Comparison of ENCODE assay signal across 15 cellular contexts in the genomic region with DNA sequence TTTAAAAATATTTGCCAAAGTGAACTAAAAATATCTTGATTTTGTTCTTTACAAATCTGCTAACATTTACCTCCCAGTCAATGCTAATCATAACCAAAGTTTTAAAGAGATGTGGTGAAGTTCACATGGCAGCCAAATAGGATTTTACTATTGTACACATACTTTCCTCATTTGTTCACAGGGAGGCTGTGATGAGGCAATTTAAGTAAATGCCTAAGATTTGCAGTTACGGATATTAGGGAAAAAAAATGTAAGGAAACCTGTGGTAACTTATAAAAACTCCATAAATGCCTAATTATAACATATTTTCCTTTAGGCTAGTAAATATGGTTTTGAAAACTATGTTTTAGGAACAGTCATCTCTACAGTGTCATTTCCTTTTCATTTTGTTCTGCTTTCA. TPM values are rescaled to one million over a fixed set of nuclear protein-coding genes. Genes with fewer than 3 reads are reported as not detected.
DNase-seq lines count a peak whose midpoint lies in the region; TF ChIP-seq lines count a peak whose summit lies in the region.
"Had no signal": no experiment of that assay in that cellular context is flagged by ENCODE, and none has a peak within 500 bp of the region (broad histone marks: within the 10 kb centered on the region; RNA-seq: fewer than 3 reads in every experiment).

No MANE protein-coding gene starts in this region.

- no peaks in the 10 kb centered on the region for H3K79me1 ChIP-seq in trophoblast cell (ENCODE audit: low read length)

- H3K4me2 ChIP-seq in skeletal muscle satellite cell (ENCODE audit: low read length) (peak overlapping the region; percentile 59), trophoblast cell (ENCODE audit: low read length) (no peak overlapping the region)

- H2AFZ ChIP-seq in trophoblast cell (ENCODE audit: insufficient read depth, low read length, poor library complexity) = no peak overlapping the region

- no peak overlapping the region for H3K4ac ChIP-seq in trophoblast cell (ENCODE audit: low read depth, low read length)

- WGBS in trophoblast cell (ENCODE audit: extremely low coverage, insufficient coverage, insufficient read length) = no CpG with 5 or more reads among the region's 1 CpG

- H3K27me3 ChIP-seq in BJ (ENCODE audit: control insufficient read depth, insufficient read depth, low read length) = no peaks in the 10 kb centered on the region
- no peaks in the 10 kb centered on the region for H3K27me3 ChIP-seq in skeletal muscle satellite cell (ENCODE audit: control insufficient read depth, insufficient read depth, low read length)
- H3K27me3 ChIP-seq in trophoblast cell (ENCODE audit: insufficient read depth, low read length) = no peaks in the 10 kb centered on the region
- H3K27me3 ChIP-seq: colonic mucosa, suprapubic skin had no signal

- no peak for TF ChIP-seq CTCF in BJ (IDR thresholded peaks at IDR 0.05; ENCODE audit: insufficient read depth, low read depth, low read length)

- H2BK5ac ChIP-seq in trophoblast cell (ENCODE audit: low read depth, low read length, poor library complexity) = no peak overlapping the region

- H2AK5ac ChIP-seq in trophoblast cell (ENCODE audit: low read length) = no peak overlapping the region

- no peaks in the 10 kb centered on the region for H3K79me2 ChIP-seq in trophoblast cell (ENCODE audit: control insufficient read depth, insufficient read depth, low read length, poor library complexity)

- CTCF ChIA-PET in BJ (lab: Yijun Ruan, JAX) = interaction anchor here (0.6 to 1.3 kb wide), 5 partner anchors 9 to 291 kb away, joined by 3 to 5 read pairs (median 3); a partner anchor contains a TSS

- H4K91ac ChIP-seq in trophoblast cell (ENCODE audit: low read depth, low read length) = no peak overlapping the region

- H3K14ac ChIP-seq in trophoblast cell (ENCODE audit: low read length) = no peak overlapping the region

- H3K23ac ChIP-seq in trophoblast cell (ENCODE audit: low read length) = no peak overlapping the region

- H3K36me3 ChIP-seq in BJ (ENCODE audit: control insufficient read depth, insufficient read depth, low read length) = no peaks in the 10 kb centered on the region
- H3K36me3 ChIP-seq in SK-N-MC (ENCODE audit: insufficient read depth, low read length) = no peaks in the 10 kb centered on the region
- H3K36me3 ChIP-seq in skeletal muscle satellite cell (ENCODE audit: insufficient read depth, low read length) = no peaks in the 10 kb centered on the region
- H3K36me3 ChIP-seq in trophoblast cell (ENCODE audit: control insufficient read depth in 1 of 2, insufficient read depth in 2 of 2, low read length in 2 of 2) = no peaks in the 10 kb centered on the region
- H3K36me3 ChIP-seq: colonic mucosa, HAP-1, suprapubic skin had no signal

- H2BK12ac ChIP-seq in trophoblast cell (ENCODE audit: low read length) = no peak overlapping the region

- DNase-seq in BJ (ENCODE audit: low read depth) = peak; percentile 44
- peak; percentile 90 for DNase-seq in SK-N-MC (ENCODE audit: low read depth, low spot score)
- DNase-seq in fibroblast of gingiva (ENCODE audit: low read depth) = peak; percentile 66
- no peak for DNase-seq in activated naive CD4-positive, alpha-beta T cell treated with anti-CD3 and anti-CD28 coated beads, Interleukin-2, amount 50 U/mL, for 16 hours
- no peak for DNase-seq in trophoblast cell
- no peak for DNase-seq in DMS79 treated with DMSO at 0.1 percent for 48 hours (lab: John Stamatoyannopoulos, UW)
- DNase-seq: activated CD4-positive, alpha-beta T cell treated with anti-CD3 and anti-CD28 coated beads for 4 hours; activated effector memory CD4-positive, alpha-beta T cell treated with Interleukin-2 at 50 U/mL for 16 hours; colonic mucosa; left ventricle myocardium superior; NCI-H1105 treated with DMSO at 0.1 percent for 48 hours; RPMI8226 had no signal

- H3K4me3 ChIP-seq in BJ (ENCODE audit: low read depth, low read length) (no peak overlapping the region), SK-N-MC (peak overlapping the region; percentile 66), skeletal muscle satellite cell (ENCODE audit: low read length) (peak overlapping the region; percentile 14), trophoblast cell (ENCODE audit: low read depth, low read length) (no peak overlapping the region)
- H3K4me3 ChIP-seq: colonic mucosa, HAP-1, suprapubic skin had no signal

- H4K8ac ChIP-seq in trophoblast cell (ENCODE audit: low read depth, low read length) = no peak overlapping the region

- H3K9me3 ChIP-seq in SK-N-MC (ENCODE audit: low read depth, low read length) (no peaks in the 10 kb centered on the region), skeletal muscle satellite cell (replicated peaks; ENCODE audit: low read length) (no peaks in the 10 kb centered on the region), trophoblast cell (ENCODE audit: insufficient read depth, low read depth, low read length) (no peaks in the 10 kb centered on the region)
- H3K9me3 ChIP-seq: colonic mucosa, HAP-1, suprapubic skin had no signal

- H3K4me1 ChIP-seq in skeletal muscle satellite cell (ENCODE audit: control insufficient read depth, insufficient read depth, low read length) = peaks cover 80% of the 10 kb centered on the region
- peaks cover 0 to 3% of the 10 kb centered on the region in 2 experiments for H3K4me1 ChIP-seq in trophoblast cell (ENCODE audit: control insufficient read depth in 1 of 2, insufficient read depth in 2 of 2, low read length in 2 of 2)
- H3K4me1 ChIP-seq: colonic mucosa, HAP-1 had no signal

- H3K27ac ChIP-seq in SK-N-MC (peak overlapping the region; percentile 95), trophoblast cell (ENCODE audit: low read depth, low read length) (no peak overlapping the region)
- H3K27ac ChIP-seq: colonic mucosa, suprapubic skin had no signal

- H4K12ac ChIP-seq in trophoblast cell (ENCODE audit: low read depth, low read length) = no peak overlapping the region

- no peak overlapping the region for H2BK120ac ChIP-seq in trophoblast cell (ENCODE audit: insufficient read depth, low read length, poor library complexity)

- POLR2A ChIA-PET in BJ (lab: Charles Lee) = no interaction called here

- no peak overlapping the region for H3K18ac ChIP-seq in trophoblast cell (ENCODE audit: low read length)

- H3K9ac ChIP-seq in SK-N-MC (ENCODE audit: insufficient read length) (no peak overlapping the region), skeletal muscle satellite cell (ENCODE audit: low read depth, low read length) (peak overlapping the region; percentile 76), trophoblast cell (ENCODE audit: low read length) (no peak overlapping the region)

RNA-seq across cellular contexts. Expression of a gene that starts 32.4 kb away (rescaled TPM):
- 8.1 and 8.5 TPM in 2 replicates for polyA plus RNA-seq in BJ (2011; rRNA removed)
- polyA minus RNA-seq in BJ (2011; rRNA and poly(A)+ RNA removed) = 2.6 and 4.4 TPM in 2 replicates
- 1.1 and 1.5 TPM in 2 replicates for total RNA-seq in skeletal muscle satellite cell (2012; rRNA removed)
- 19.4 and 20.3 TPM in 2 replicates for polyA plus RNA-seq in trophoblast cell (2013)

Comparison
In these comparisons a context has a peak if more than half of its experiments do, and no peak if none do; other contexts are left out.
1. DNase-seq: peak in BJ (single experiment), SK-N-MC (single experiment) and fibroblast of gingiva (single experiment); none in activated naive CD4-positive, alpha-beta T cell treated with anti-CD3 and anti-CD28 coated beads, Interleukin-2, amount 50 U/mL, for 16 hours (single experiment), trophoblast cell (0 of 2) and DMS79 treated with DMSO at 0.1 percent for 48 hours (single experiment).
2. H3K4me3 ChIP-seq: peak in SK-N-MC (single experiment) and skeletal muscle satellite cell (single experiment); none in BJ (single experiment) and trophoblast cell (single experiment).